17 cellular contexts compared by ENCODE assay signal in the genomic region with DNA sequence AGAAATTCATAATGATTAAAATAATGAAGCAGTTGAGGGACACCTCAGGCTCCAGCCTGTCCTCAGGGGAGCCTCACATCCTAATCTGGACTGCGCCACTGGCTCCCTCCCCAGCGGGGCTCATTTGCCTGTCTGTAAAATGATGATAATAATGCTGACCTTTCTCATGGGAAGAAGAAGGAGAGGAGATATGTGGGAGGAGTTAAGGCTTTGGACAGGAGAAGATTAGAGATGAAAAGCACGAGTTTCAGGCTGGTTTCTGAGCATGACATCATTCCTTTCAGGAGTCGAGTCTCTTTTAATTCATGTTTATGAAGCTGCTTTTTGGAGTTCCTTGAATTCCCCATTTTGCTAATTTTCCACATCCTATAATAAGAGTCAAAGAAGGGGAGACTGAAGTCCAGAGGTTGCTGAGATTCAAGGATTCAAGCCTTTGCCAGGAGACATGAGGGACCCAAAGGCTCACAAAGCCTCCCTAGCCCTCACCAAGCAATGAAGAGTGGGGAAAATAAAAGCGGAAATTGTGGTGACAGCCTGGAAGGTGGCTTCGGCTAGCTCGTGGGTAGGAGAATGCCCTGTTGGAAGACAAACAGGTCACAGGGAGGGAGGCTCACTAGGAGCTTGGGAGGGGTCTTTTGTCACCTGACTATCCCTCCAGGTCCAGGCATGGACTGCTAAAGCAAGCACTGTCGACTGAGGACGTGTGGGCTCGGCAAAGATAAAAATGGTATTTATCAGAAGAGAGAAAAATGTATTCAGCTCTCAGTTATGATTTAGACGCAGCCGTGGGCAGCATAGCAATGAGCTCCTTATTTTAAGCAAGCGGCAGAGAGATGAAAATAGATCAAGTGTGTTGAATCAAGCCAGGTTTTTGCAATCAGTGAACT. TPM values are rescaled to one million over a fixed set of nuclear protein-coding genes. Genes with fewer than 3 reads are reported as not detected.
A peak's percentile ranks its signal among the peaks of the same experiment; 100 is the strongest.
DNase-seq lines count a peak whose midpoint lies in the region; ATAC-seq and TF ChIP-seq lines count a peak whose summit lies in the region.
"Had no signal": no experiment of that assay in that cellular context is flagged by ENCODE, and none has a peak within 500 bp of the region (broad histone marks: within the 10 kb centered on the region; RNA-seq: fewer than 3 reads in every experiment).

No MANE protein-coding gene starts in this region.

- WGBS in H9 (ENCODE audit: extremely low coverage, insufficient read length, low lambda C conversion rate): no CpG with 5 or more reads among the region's 13 CpGs
- no CpG with 5 or more reads among the region's 13 CpGs for WGBS in trophoblast cell (ENCODE audit: extremely low coverage, insufficient coverage, insufficient read length)

- in situ Hi-C loops in GM13976 (cut with MboI; ENCODE audit: low sequenced_read_pairs, unreplicated experiment): no loop called here

- H3K79me2 ChIP-seq in H9 (ENCODE audit: insufficient read depth, low read length) (no peaks in the 10 kb centered on the region), trophoblast cell (ENCODE audit: control insufficient read depth, insufficient read depth, low read length, poor library complexity) (no peaks in the 10 kb centered on the region)

- H3K27ac ChIP-seq in H9 (ENCODE audit: insufficient read length, low read depth, low read length): no peak overlapping the region
- peak overlapping the region in 58 of 59 donors; percentile 40 to 97 (median 82) for H3K27ac ChIP-seq in dorsolateral prefrontal cortex
- no peak overlapping the region for H3K27ac ChIP-seq in trophoblast cell (ENCODE audit: low read depth, low read length)
- H3K27ac ChIP-seq: tibial artery had no signal

- no peak for TF ChIP-seq CTCF in H9 (conservative IDR thresholded peaks at IDR 0.05)
- TF ChIP-seq CTCF in dorsolateral prefrontal cortex (IDR thresholded peaks at IDR 0.05 in 54 of 56, conservative IDR thresholded peaks at IDR 0.05 in 2 of 56; ENCODE audit: low read depth in 1 of 56, partially characterized antibody in 56 of 56): no peak
- TF ChIP-seq CTCF in GM13976 (IDR thresholded peaks at IDR 0.05; ENCODE audit: borderline replicate concordance, control extremely low read depth, extremely low read depth, insufficient read depth, missing control alignments): no peak

- H3K4me1 ChIP-seq in H9 (ENCODE audit: insufficient read depth, low read length) (no peaks in the 10 kb centered on the region), trophoblast cell (ENCODE audit: control insufficient read depth in 1 of 2, insufficient read depth in 2 of 2, low read length in 2 of 2) (no peaks in the 10 kb centered on the region)
- H3K4me1 ChIP-seq: tibial artery had no signal

- H3K14ac ChIP-seq in H9 (ENCODE audit: insufficient read depth, low read length) (no peak overlapping the region), trophoblast cell (ENCODE audit: low read length) (no peak overlapping the region)

- H3K9ac ChIP-seq in H9 (ENCODE audit: extremely low read depth, insufficient read length, low read length): no peak overlapping the region
- H3K9ac ChIP-seq in trophoblast cell (ENCODE audit: low read length): peak overlapping the region; percentile 30
- H3K9ac ChIP-seq: SK-N-SH had no signal

- H3K4me2 ChIP-seq in H9 (ENCODE audit: insufficient read depth, insufficient read length, low read length) (no peak overlapping the region), trophoblast cell (ENCODE audit: low read length) (no peak overlapping the region)
- H3K4me2 ChIP-seq: SK-N-SH had no signal

- no peaks in the 10 kb centered on the region for H3K27me3 ChIP-seq in H9 (ENCODE audit: insufficient read depth, low read length)
- H3K27me3 ChIP-seq in dorsolateral prefrontal cortex: no peaks in the 10 kb centered on the region
- no peaks in the 10 kb centered on the region for H3K27me3 ChIP-seq in trophoblast cell (ENCODE audit: insufficient read depth, low read length)

- no peaks in the 10 kb centered on the region for H3K36me3 Mint-ChIP-seq in H9 (ENCODE audit: insufficient read depth in 1 of 3, low read depth in 3 of 3)

- no peaks in the 10 kb centered on the region for H3K23me2 ChIP-seq in H9 (ENCODE audit: insufficient read length, low read depth, low read length, poor library complexity, severe bottlenecking)

- no peaks in the 10 kb centered on the region for H3K9me3 Mint-ChIP-seq in H9
- H3K9me3 Mint-ChIP-seq: activated B cell treated with CpG ODN at 0.5 μM for 24 hours had no signal

- H3T11ph ChIP-seq in H9 (ENCODE audit: low read length): no peak overlapping the region

- H3K4me3 ChIP-seq in dorsolateral prefrontal cortex (peak overlapping the region in 14 of 59 donors; percentile 1 to 31 (median 10)), trophoblast cell (ENCODE audit: low read depth, low read length) (no peak overlapping the region)
- H3K4me3 ChIP-seq: tibial artery had no signal

- H3K9me3 ChIP-seq in H9 (ENCODE audit: control insufficient read depth, low read depth, low read length): no peaks in the 10 kb centered on the region
- H3K9me3 ChIP-seq in trophoblast cell (ENCODE audit: insufficient read depth, low read depth, low read length): no peaks in the 10 kb centered on the region
- H3K9me3 ChIP-seq: SK-N-SH, tibial artery had no signal

- no peak for DNase-seq in H9
- DNase-seq in NOMO-1 treated with DMSO at 0.1 percent for 48 hours (lab: John Stamatoyannopoulos, UW; ENCODE audit: unreplicated experiment): peak; percentile 7
- peak in 4 of 10 donors; percentile 48 to 77 (median 56) for DNase-seq in dorsolateral prefrontal cortex
- no peak for DNase-seq in trophoblast cell
- DNase-seq in effector CD4-positive, alpha-beta T cell: no peak
- DNase-seq in GM13976 (ENCODE audit: low spot score): no peak
- DNase-seq in iPS-NIHi11 (ENCODE audit: low spot score): no peak
- DNase-seq: activated B cell treated with CpG ODN at 0.5 μM for 24 hours; activated effector memory CD4-positive, alpha-beta T cell treated with anti-CD3 and anti-CD28 coated beads, Interleukin-2, amount 50 U/mL, for 16 hours; DMS 273 treated with DMSO at 0.1 percent for 48 hours; left ventricle myocardium superior; NCI-H1092; SK-N-SH; stimulated activated CD4-positive, alpha-beta T cell treated with anti-CD3 and anti-CD28 coated beads, Interleukin-1b, Interleukin-23, amount 100 ng/mL, for 48 hours; tibial artery had no signal

- H2BK12ac ChIP-seq in H9 (ENCODE audit: insufficient read length, low read depth, low read length): no peak overlapping the region
- H2BK12ac ChIP-seq in trophoblast cell (ENCODE audit: low read length): no peak overlapping the region

- no peak for ATAC-seq in HG03432 (IDR thresholded peaks at IDR 0.05; ENCODE audit: unreplicated experiment)
- ATAC-seq: left ventricle myocardium superior had no signal

- H4K12ac ChIP-seq in trophoblast cell (ENCODE audit: low read depth, low read length): no peak overlapping the region

- H4K8ac ChIP-seq in H9 (replicated peaks; ENCODE audit: insufficient read length, low read depth, low read length) (no peak overlapping the region), trophoblast cell (ENCODE audit: low read depth, low read length) (no peak overlapping the region)

- H3K79me1 ChIP-seq in H9 (ENCODE audit: insufficient read depth, low read depth, low read length, poor library complexity, severe bottlenecking): no peaks in the 10 kb centered on the region
- no peaks in the 10 kb centered on the region for H3K79me1 ChIP-seq in trophoblast cell (ENCODE audit: low read length)

- H3K4me3 Mint-ChIP-seq in H9: no peak overlapping the region
- H3K4me3 Mint-ChIP-seq: activated B cell treated with CpG ODN at 0.5 μM for 24 hours, B cell had no signal

- H4K5ac ChIP-seq in H9 (ENCODE audit: insufficient read length, low read depth, low read length): no peak overlapping the region

- no peak overlapping the region for H2BK20ac ChIP-seq in H9 (ENCODE audit: low read depth, low read length, poor library complexity, severe bottlenecking)

- H3K36me3 ChIP-seq in trophoblast cell (ENCODE audit: control insufficient read depth in 1 of 2, insufficient read depth in 2 of 2, low read length in 2 of 2): no peaks in the 10 kb centered on the region
- H3K36me3 ChIP-seq: tibial artery had no signal

- H3K4ac ChIP-seq in H9 (ENCODE audit: low read depth, low read length): no peak overlapping the region
- H3K4ac ChIP-seq in trophoblast cell (ENCODE audit: low read depth, low read length): no peak overlapping the region

- H2AK5ac ChIP-seq in H9 (ENCODE audit: insufficient read length, low read length) (no peak overlapping the region), trophoblast cell (ENCODE audit: low read length) (peak overlapping the region; percentile 29)

- H4K91ac ChIP-seq in H9 (ENCODE audit: insufficient read length, low read depth, low read length) (no peak overlapping the region), trophoblast cell (ENCODE audit: low read depth, low read length) (no peak overlapping the region)

- intact Hi-C loops in dorsolateral prefrontal cortex (cut with DNase I): no loop called here

- H3K27me3 Mint-ChIP-seq in H9 (ENCODE audit: low read depth): peaks cover 17% of the 10 kb centered on the region

- H2BK5ac ChIP-seq in H9 (ENCODE audit: insufficient read length, low read length): no peak overlapping the region
- no peak overlapping the region for H2BK5ac ChIP-seq in trophoblast cell (ENCODE audit: low read depth, low read length, poor library complexity)

- H2AFZ ChIP-seq in H9 (ENCODE audit: low read length) (peak overlapping the region; percentile 60), trophoblast cell (ENCODE audit: insufficient read depth, low read length, poor library complexity) (no peak overlapping the region)

- H3K4me1 Mint-ChIP-seq in H9: peaks cover 8 to 11% of the 10 kb centered on the region in 2 experiments; a peak in 3 of 4 replicates
- H3K4me1 Mint-ChIP-seq: activated B cell treated with CpG ODN at 0.5 μM for 24 hours, B cell had no signal

- no peak overlapping the region for H3K56ac ChIP-seq in H9 (ENCODE audit: insufficient read length, low read depth, low read length)

- H3K27ac Mint-ChIP-seq in H9: no peak overlapping the region
- H3K27ac Mint-ChIP-seq: activated B cell treated with CpG ODN at 0.5 μM for 24 hours, B cell had no signal

- no peak overlapping the region for H3K18ac ChIP-seq in H9 (ENCODE audit: insufficient read length, low read depth, low read length)
- H3K18ac ChIP-seq in trophoblast cell (ENCODE audit: low read length): no peak overlapping the region

- no peak overlapping the region for H2BK15ac ChIP-seq in H9 (ENCODE audit: low read depth, low read length)

- H2BK120ac ChIP-seq in H9 (ENCODE audit: low read depth, low read length, poor library complexity, severe bottlenecking) (no peak overlapping the region), trophoblast cell (ENCODE audit: insufficient read depth, low read length, poor library complexity) (no peak overlapping the region)

- no peak overlapping the region for H3K23ac ChIP-seq in H9 (ENCODE audit: insufficient read length, low read depth, low read length)
- H3K23ac ChIP-seq in trophoblast cell (ENCODE audit: low read length): peak overlapping the region; percentile 71

- no peaks in the 10 kb centered on the region for H4K20me1 ChIP-seq in H9 (ENCODE audit: control insufficient read depth, insufficient read depth, insufficient read length)

RNA-seq across cellular contexts. Expression of a gene that starts 27.5 kb away (rescaled TPM):
- total RNA-seq in H9 (2021) (499 and 500 TPM in 2 replicates), dorsolateral prefrontal cortex (1,000 to 10,000 TPM in 1 of 120 experiments, 100 to 1,000 TPM in 119; 153 to 1,009 (median 725) TPM)
- polyA plus RNA-seq in trophoblast cell (2013): 444 and 486 TPM in 2 replicates

RNA-seq across cellular contexts. Expression of a gene that starts 58.2 kb away (rescaled TPM):
- total RNA-seq in H9 (2021): 6.0 and 6.3 TPM in 2 replicates
- total RNA-seq in dorsolateral prefrontal cortex: 10 to 100 TPM in 41 of 120 experiments, 1 to 10 TPM in 79; 5.7 to 12.6 (median 9.3) TPM
- 13.5 and 14.9 TPM in 2 replicates for polyA plus RNA-seq in trophoblast cell (2013)

Comparison
In these comparisons a context has a peak if more than half of its experiments do, and no peak if none do; other contexts are left out.
1. H3K27ac ChIP-seq: peak in dorsolateral prefrontal cortex (58 of 59); none in H9 (single experiment) and trophoblast cell (single experiment).